In the genomic region with DNA sequence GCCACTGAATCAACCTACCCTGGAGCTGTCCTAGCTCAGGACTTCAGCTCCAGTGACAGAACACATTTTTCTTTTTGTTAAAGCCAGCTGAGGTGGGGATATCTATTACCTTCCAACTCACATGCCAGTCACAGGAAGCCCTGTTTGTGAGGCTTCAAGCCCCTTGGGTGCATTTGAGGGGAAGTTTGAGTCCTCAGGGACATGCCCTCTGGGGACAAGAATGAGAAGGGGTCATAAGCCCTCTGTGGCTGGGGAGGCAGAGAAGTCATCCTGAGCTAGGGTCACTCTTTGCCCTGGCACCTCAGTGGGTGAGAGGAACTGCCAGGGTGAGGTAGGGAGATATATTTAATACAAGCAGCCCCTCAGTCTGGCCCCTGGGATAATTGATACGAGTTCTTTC, we compare ENCODE assay signal across 1 cellular context.
A peak's percentile ranks its signal among the peaks of the same experiment; 100 is the strongest.
TF ChIP-seq lines count a peak whose summit lies in the region.

No MANE protein-coding gene starts in this region.

TF ChIP-seq in GM12878, 131 proteins besides CTCF, POLR2A, EP300 and RAD21 (continued from another document):
- TF ChIP-seq PRDM15 (CRISPR knock-in tag; IDR thresholded peaks at IDR 0.05), result no peak
- TF ChIP-seq BHLHE40 (IDR thresholded peaks at IDR 0.05; ENCODE audit: borderline replicate concordance in 1 of 2, low read depth in 2 of 2, low read length in 1 of 2), result peak; percentile 64 to 70; a peak in 3 of 4 replicates
- no peak for TF ChIP-seq ETV6 (conservative IDR thresholded peaks at IDR 0.05 in 1 of 2, IDR thresholded peaks at IDR 0.05 in 1 of 2; ENCODE audit: borderline replicate concordance in 1 of 2, low read depth in 1 of 2)
- peak; percentile 98; the same call in 1 of the 2 replicates for TF ChIP-seq RB1 (IDR thresholded peaks at IDR 0.05; ENCODE audit: borderline replicate concordance)
- TF ChIP-seq MTA2 (IDR thresholded peaks at IDR 0.05; ENCODE audit: low read depth), result peak; percentile 28; the same call in 1 of the 2 replicates
- TF ChIP-seq SMAD1 (IDR thresholded peaks at IDR 0.05; ENCODE audit: low read depth, partially characterized antibody), result peak; percentile 69
- TF ChIP-seq RCOR1 (conservative IDR thresholded peaks at IDR 0.05; ENCODE audit: low read depth, low read length), result no peak
- peak; percentile 40 for TF ChIP-seq RELA (IDR thresholded peaks at IDR 0.05; ENCODE audit: borderline replicate concordance, partially characterized antibody)
- TF ChIP-seq CHD2 (IDR thresholded peaks at IDR 0.05; ENCODE audit: borderline replicate concordance, low read depth, low read length), result 0 out of 2 replicates have a peak, but pooled peaks have one; percentile 30
- no peak for TF ChIP-seq ZSCAN29 (IDR thresholded peaks at IDR 0.05)
TF ChIP-seq in GM12878: peak in this region for 25.
